11 cellular contexts compared by ENCODE assay signal in the genomic region with DNA sequence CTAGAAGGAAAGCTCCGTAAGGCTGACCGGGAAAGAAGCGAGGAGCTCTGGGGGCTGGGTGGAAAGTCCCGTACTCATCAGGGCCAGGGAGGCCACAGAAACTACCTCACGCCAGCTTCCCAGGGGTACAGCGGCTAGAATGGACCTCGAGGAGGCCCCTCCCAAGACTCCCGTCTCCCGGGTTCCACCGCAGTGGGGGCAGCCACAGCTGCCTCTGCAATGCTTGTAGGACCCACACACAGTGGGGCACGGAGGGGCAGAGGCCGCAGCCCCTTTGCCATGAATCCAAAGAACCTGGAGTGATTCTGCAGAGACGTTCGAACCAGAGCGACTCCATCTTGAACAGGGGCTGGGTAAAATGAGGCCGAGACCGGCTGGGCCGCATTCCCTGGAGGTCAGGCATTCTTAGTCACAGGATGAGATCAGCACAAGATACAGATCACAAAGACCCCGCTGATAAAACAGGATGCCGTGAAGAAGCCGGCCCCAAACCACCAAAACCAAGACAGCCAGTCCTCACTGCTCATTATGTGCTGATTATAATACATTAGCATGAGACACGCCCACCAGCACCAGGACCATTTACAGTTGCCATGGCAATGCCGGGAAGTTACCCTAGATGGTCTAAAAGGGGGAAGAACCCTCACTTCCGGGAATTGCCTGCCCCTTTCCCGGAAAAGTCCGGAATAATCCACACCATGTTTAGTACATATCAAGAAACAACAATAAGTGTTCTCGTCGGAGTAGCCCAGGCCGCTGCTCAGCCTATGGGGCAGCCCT. TPM values are rescaled to one million over a fixed set of nuclear protein-coding genes. Genes with fewer than 3 reads are reported as not detected.
DNase-seq lines count a peak whose midpoint lies in the region; ATAC-seq and TF ChIP-seq lines count a peak whose summit lies in the region.
"Had no signal": no experiment of that assay in that cellular context is flagged by ENCODE, and none has a peak within 500 bp of the region (broad histone marks: within the 10 kb centered on the region; RNA-seq: fewer than 3 reads in every experiment).

No MANE protein-coding gene starts in this region.

- H3K27ac ChIP-seq in right atrium auricular region = no peak overlapping the region
- H3K27ac ChIP-seq in epithelial cell of prostate = peak overlapping the region; percentile 82
- H3K27ac ChIP-seq in tibial nerve = peak overlapping the region; percentile 54 to 94 (median 81)

- TF ChIP-seq CTCF in right atrium auricular region (IDR thresholded peaks at IDR 0.05) (no peak), tibial nerve (IDR thresholded peaks at IDR 0.05) (no peak), GM13976 (IDR thresholded peaks at IDR 0.05; ENCODE audit: borderline replicate concordance, control extremely low read depth, extremely low read depth, insufficient read depth, missing control alignments) (no peak)

- H3K36me3 ChIP-seq in right atrium auricular region (no peaks in the 10 kb centered on the region), tibial nerve (no peaks in the 10 kb centered on the region)

- no peaks in the 10 kb centered on the region for H3K27me3 ChIP-seq in right atrium auricular region
- peaks cover 0 to 7% of the 10 kb centered on the region in 2 donors for H3K27me3 ChIP-seq in tibial nerve

- no peak overlapping the region for H3K4me3 Mint-ChIP-seq in activated CD4-positive, alpha-beta memory T cell treated with anti-CD3 and anti-CD28 coated beads for 36 hours

- H3K4me1 ChIP-seq in right atrium auricular region = peaks cover 0 to 16% of the 10 kb centered on the region in 2 donors
- peaks cover 0 to 76% (median 23%) of the 10 kb centered on the region in 4 donors for H3K4me1 ChIP-seq in tibial nerve

- CTCF ChIA-PET in activated CD4-positive, alpha-beta memory T cell treated with anti-CD3 and anti-CD28 coated beads for 36 hours (lab: Charles Lee) = no interaction called here

- no peak for ATAC-seq in left cardiac atrium
- no peak for ATAC-seq in activated CD4-positive, CD25-positive, alpha-beta regulatory T cell treated with anti-CD3 and anti-CD28 coated beads, Interleukin-2, amount 50 U/mL, for 24 hours
- ATAC-seq: mucosa of descending colon had no signal

- intact Hi-C loops in left cardiac atrium (cut with DNase I) = no loop called here
- intact Hi-C loops in activated CD4-positive, alpha-beta memory T cell treated with anti-CD3 and anti-CD28 coated beads for 36 hours (cut with micrococcal nuclease) = no loop called here

- peaks cover 13% of the 10 kb centered on the region for H3K4me1 Mint-ChIP-seq in activated CD4-positive, alpha-beta memory T cell treated with anti-CD3 and anti-CD28 coated beads for 36 hours (ENCODE audit: low read depth)

- no peak for TF ChIP-seq POLR2A in tibial nerve (IDR thresholded peaks at IDR 0.05)

- no peak overlapping the region for H3K4me3 ChIP-seq in right atrium auricular region
- no peak overlapping the region for H3K4me3 ChIP-seq in tibial nerve
- H3K4me3 ChIP-seq: mucosa of descending colon had no signal

- POLR2A ChIA-PET in activated CD4-positive, alpha-beta memory T cell treated with anti-CD3 and anti-CD28 coated beads for 36 hours (lab: Charles Lee) = no interaction called here

- H3K27me3 Mint-ChIP-seq in activated CD4-positive, alpha-beta memory T cell treated with anti-CD3 and anti-CD28 coated beads for 36 hours = peaks cover 22% of the 10 kb centered on the region

- no peaks in the 10 kb centered on the region for H3K9me3 ChIP-seq in right atrium auricular region
- H3K9me3 ChIP-seq in tibial nerve = no peaks in the 10 kb centered on the region
- H3K9me3 ChIP-seq: mucosa of descending colon had no signal

- no peaks in the 10 kb centered on the region for H3K9me3 Mint-ChIP-seq in activated CD4-positive, alpha-beta memory T cell treated with anti-CD3 and anti-CD28 coated beads for 36 hours

- no peak overlapping the region for H3K27ac Mint-ChIP-seq in activated CD4-positive, alpha-beta memory T cell treated with anti-CD3 and anti-CD28 coated beads for 36 hours

- DNase-seq in left cardiac atrium (peak; percentile 21), right atrium auricular region (ENCODE audit: low spot score) (no peak), SK-MEL-5 (ENCODE audit: low read depth, low spot score) (peak; percentile 56), epithelial cell of prostate (ENCODE audit: low read depth, low spot score) (no peak), tibial nerve (ENCODE audit: low spot score in 2 of 2) (no peak), GM13976 (ENCODE audit: low spot score) (no peak)
- no peak for DNase-seq in activated CD4-positive, alpha-beta memory T cell treated with anti-CD3 and anti-CD28 coated beads for 36 hours
- DNase-seq: NCI-H345 had no signal

- in situ Hi-C loops in SK-MEL-5 (cut with HindIII; ENCODE audit: low pct_unique_long_range_greater_than_20kb, low sequenced_read_pairs) (no loop called here), GM13976 (cut with MboI; ENCODE audit: low sequenced_read_pairs, unreplicated experiment) (no loop called here)

- 36 to 46% methylated on average over 27 to 29 of the region's 29 CpGs for WGBS in tibial nerve, 2 donors

- no peaks in the 10 kb centered on the region for H3K36me3 Mint-ChIP-seq in activated CD4-positive, alpha-beta memory T cell treated with anti-CD3 and anti-CD28 coated beads for 36 hours

- no peak for TF ChIP-seq EP300 in tibial nerve (IDR thresholded peaks at IDR 0.05)

RNA-seq across cellular contexts. Expression of gene ANKRD65, which starts 1.6 kb away (rescaled TPM):
- total RNA-seq in left cardiac atrium = 1 to 10 TPM; 2.2 to 3.0 TPM
- total RNA-seq in right atrium auricular region = 1 to 10 TPM; 2.2 to 2.4 TPM
- total RNA-seq in SK-MEL-5 (2014; rRNA removed; shearing (Covaris generic)) = not detected in 2 replicates
- not detected in 2 replicates for polyA plus RNA-seq in SK-MEL-5 (2015; cell fraction: cytosol; rRNA removed)
- 0.33 TPM in 1 of 2 replicates, not detected in the other for polyA plus RNA-seq in SK-MEL-5 (2015; cell fraction: nucleus; rRNA removed)
- 10 to 100 TPM; 13.8 to 32.6 (median 19.4) TPM for total RNA-seq in tibial nerve
- total RNA-seq in activated CD4-positive, alpha-beta memory T cell treated with anti-CD3 and anti-CD28 coated beads for 36 hours = not detected

RNA-seq across cellular contexts. Expression of gene VWA1, which starts 12.8 kb away (rescaled TPM):
- 10 to 100 TPM; 24.9 to 66.4 TPM for total RNA-seq in left cardiac atrium
- total RNA-seq in right atrium auricular region = 10 to 100 TPM; 13.0 to 15.2 TPM
- total RNA-seq in SK-MEL-5 (2014; rRNA removed; shearing (Covaris generic)) = 11.7 and 15.3 TPM in 2 replicates
- polyA plus RNA-seq in SK-MEL-5 (2015; cell fraction: cytosol; rRNA removed) = 24.4 and 34.6 TPM in 2 replicates
- polyA plus RNA-seq in SK-MEL-5 (2015; cell fraction: nucleus; rRNA removed) = 3.5 and 11.5 TPM in 2 replicates
- total RNA-seq in tibial nerve = 100 to 1,000 TPM; 142 to 261 (median 161) TPM
- under 1 TPM; 0.69 to 0.92 TPM for total RNA-seq in activated CD4-positive, alpha-beta memory T cell treated with anti-CD3 and anti-CD28 coated beads for 36 hours

RNA-seq across cellular contexts. Expression of gene MRPL20, which starts 15.6 kb away (rescaled TPM):
- total RNA-seq in left cardiac atrium (100 to 1,000 TPM; 112 to 134 TPM), right atrium auricular region (100 to 1,000 TPM; 160 to 218 TPM), tibial nerve (100 to 1,000 TPM in 3 of 4 donors, 10 to 100 TPM in 1; 84.9 to 165 (median 139) TPM)
- 112 and 124 TPM in 2 replicates for total RNA-seq in SK-MEL-5 (2014; rRNA removed; shearing (Covaris generic))
- 94.8 and 123 TPM in 2 replicates for polyA plus RNA-seq in SK-MEL-5 (2015; cell fraction: cytosol; rRNA removed)
- polyA plus RNA-seq in SK-MEL-5 (2015; cell fraction: nucleus; rRNA removed) = 59.4 and 61.4 TPM in 2 replicates
- total RNA-seq in activated CD4-positive, alpha-beta memory T cell treated with anti-CD3 and anti-CD28 coated beads for 36 hours = 100 to 1,000 TPM; 122 to 123 TPM

RNA-seq across cellular contexts. Expression of gene CCNL2, which starts 23.5 kb away (rescaled TPM):
- 10 to 100 TPM; 56.0 to 89.0 TPM for total RNA-seq in left cardiac atrium
- total RNA-seq in right atrium auricular region = 10 to 100 TPM; 41.6 to 44.2 TPM
- 67.7 and 78.7 TPM in 2 replicates for total RNA-seq in SK-MEL-5 (2014; rRNA removed; shearing (Covaris generic))
- polyA plus RNA-seq in SK-MEL-5 (2015; cell fraction: cytosol; rRNA removed) = 31.1 and 32.4 TPM in 2 replicates
- polyA plus RNA-seq in SK-MEL-5 (2015; cell fraction: nucleus; rRNA removed) = 2,123 and 2,758 TPM in 2 replicates
- 100 to 1,000 TPM; 311 to 362 (median 339) TPM for total RNA-seq in tibial nerve
- 100 to 1,000 TPM in 1 of 2 experiments, 10 to 100 TPM in 1; 96.0 to 108 TPM for total RNA-seq in activated CD4-positive, alpha-beta memory T cell treated with anti-CD3 and anti-CD28 coated beads for 36 hours

RNA-seq across cellular contexts. Expression of gene ATAD3C, which starts 26.8 kb away (rescaled TPM):
- 1 to 10 TPM; 1.7 to 2.4 TPM for total RNA-seq in left cardiac atrium
- total RNA-seq in right atrium auricular region = 1 to 10 TPM; 1.4 to 2.8 TPM
- total RNA-seq in SK-MEL-5 (2014; rRNA removed; shearing (Covaris generic)) = 0.05 TPM in 1 of 2 replicates, not detected in the other
- not detected in 2 replicates for polyA plus RNA-seq in SK-MEL-5 (2015; cell fraction: cytosol; rRNA removed)
- polyA plus RNA-seq in SK-MEL-5 (2015; cell fraction: nucleus; rRNA removed) = 5.7 TPM in 1 of 2 replicates, not detected in the other
- 1 to 10 TPM in 3 of 4 donors, under 1 TPM in 1; 0.42 to 9.9 (median 3.2) TPM for total RNA-seq in tibial nerve
- 1 to 10 TPM; 1.2 to 1.7 TPM for total RNA-seq in activated CD4-positive, alpha-beta memory T cell treated with anti-CD3 and anti-CD28 coated beads for 36 hours
- total RNA-seq: skeletal muscle tissue had no signal

Comparison
In these comparisons a context has a peak if more than half of its experiments do, and no peak if none do; other contexts are left out.
1. DNase-seq: peak in left cardiac atrium (single experiment) and SK-MEL-5 (single experiment); none in right atrium auricular region (single experiment), epithelial cell of prostate (single experiment), tibial nerve (0 of 2), GM13976 (single experiment) and activated CD4-positive, alpha-beta memory T cell treated with anti-CD3 and anti-CD28 coated beads for 36 hours (single experiment).
2. H3K27ac ChIP-seq: peak in epithelial cell of prostate (single experiment) and tibial nerve (4 of 4); none in right atrium auricular region (0 of 2).